13 cellular contexts compared by ENCODE assay signal in the genomic region with DNA sequence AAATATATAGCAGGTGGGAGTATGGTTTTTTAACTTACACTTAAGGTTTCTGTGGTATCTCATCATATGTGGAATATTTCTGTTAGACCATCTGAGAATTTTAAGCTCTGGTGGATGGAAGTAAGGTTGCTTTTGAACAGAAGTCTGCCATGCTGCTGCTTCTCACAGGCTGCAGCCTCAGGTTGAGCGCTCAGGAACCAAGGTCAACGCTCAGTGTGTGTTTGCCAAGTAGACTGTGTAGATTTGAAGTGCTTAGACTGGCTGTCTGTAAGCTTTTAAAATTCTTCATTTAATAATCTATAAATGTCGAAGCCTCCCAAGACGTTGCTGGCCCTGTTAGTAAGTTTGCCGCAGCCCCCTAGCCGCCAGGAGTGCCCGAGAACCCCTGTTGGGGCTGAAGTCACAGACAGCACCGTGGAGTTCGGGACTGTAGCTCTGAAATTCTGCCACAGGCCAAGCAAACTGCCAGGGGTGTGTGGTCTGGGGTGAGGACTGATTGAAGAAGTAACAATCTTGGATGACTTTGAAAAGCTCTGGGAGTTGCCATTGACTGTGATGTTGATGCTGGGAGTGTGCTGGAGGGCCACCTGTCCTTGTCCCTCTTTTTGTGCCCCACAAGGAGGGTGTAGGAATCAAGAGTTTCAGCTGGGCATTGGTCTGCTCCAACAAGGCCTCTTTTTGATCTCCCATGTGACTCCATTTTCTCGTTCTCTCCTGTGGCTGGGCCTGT. TPM values are rescaled to one million over a fixed set of nuclear protein-coding genes. Genes with fewer than 3 reads are reported as not detected.
DNase-seq lines count a peak whose midpoint lies in the region; ATAC-seq and TF ChIP-seq lines count a peak whose summit lies in the region.
"Had no signal": no experiment of that assay in that cellular context is flagged by ENCODE, and none has a peak within 500 bp of the region (broad histone marks: within the 10 kb centered on the region; RNA-seq: fewer than 3 reads in every experiment).

No MANE protein-coding gene starts in this region.

- TF ChIP-seq CTCF in activated CD8-positive, alpha-beta T cell treated with anti-CD3 and anti-CD28 coated beads for 36 hours (IDR thresholded peaks at IDR 0.05) = no peak

- peak overlapping the region; percentile 81 for H3K27ac Mint-ChIP-seq in activated CD4-positive, alpha-beta T cell treated with anti-CD3 and anti-CD28 coated beads for 36 hours
- H3K27ac Mint-ChIP-seq in CD8-positive, alpha-beta memory T cell = peak overlapping the region; percentile 78 to 96 (median 92)
- H3K27ac Mint-ChIP-seq in activated CD8-positive, alpha-beta T cell treated with anti-CD3 and anti-CD28 coated beads for 36 hours = peak overlapping the region; percentile 96

- peaks cover 96% of the 10 kb centered on the region for H3K4me1 Mint-ChIP-seq in activated CD4-positive, alpha-beta T cell treated with anti-CD3 and anti-CD28 coated beads for 36 hours
- peaks cover 86 to 98% (median 97%) of the 10 kb centered on the region in 3 donors for H3K4me1 Mint-ChIP-seq in CD8-positive, alpha-beta memory T cell
- H3K4me1 Mint-ChIP-seq in activated CD8-positive, alpha-beta T cell treated with anti-CD3 and anti-CD28 coated beads for 36 hours (ENCODE audit: low read depth) = peaks cover 92% of the 10 kb centered on the region

- no peak overlapping the region for H3K4me3 Mint-ChIP-seq in activated CD4-positive, alpha-beta T cell treated with anti-CD3 and anti-CD28 coated beads for 36 hours
- H3K4me3 Mint-ChIP-seq in CD8-positive, alpha-beta memory T cell = peak overlapping the region; percentile 40 to 86 (median 78)
- no peak overlapping the region for H3K4me3 Mint-ChIP-seq in activated CD8-positive, alpha-beta T cell treated with anti-CD3 and anti-CD28 coated beads for 36 hours

- POLR2A ChIA-PET in activated CD4-positive, alpha-beta T cell treated with anti-CD3 and anti-CD28 coated beads for 36 hours (lab: Charles Lee) = interaction anchor here (1.2 kb wide), 1 partner anchor 31 kb away, joined by 4 read pairs; no protein-coding TSS in a partner anchor
- POLR2A ChIA-PET in CD8-positive, alpha-beta memory T cell (lab: Charles Lee) = interaction anchor here (1.1 kb wide), 1 partner anchor 8 kb away, joined by 3 read pairs; no protein-coding TSS in a partner anchor
- POLR2A ChIA-PET in activated CD8-positive, alpha-beta T cell treated with anti-CD3 and anti-CD28 coated beads for 36 hours (lab: Charles Lee) = interaction anchor here (0.9 to 4.0 kb wide), 9 partner anchors 8 to 47 kb away, joined by 3 to 27 read pairs (median 8); no protein-coding TSS in a partner anchor

- intact Hi-C loops in activated CD4-positive, alpha-beta T cell treated with anti-CD3 and anti-CD28 coated beads for 36 hours (cut with DNase I, micrococcal nuclease) = no loop called here
- intact Hi-C loops in activated CD8-positive, alpha-beta T cell treated with anti-CD3 and anti-CD28 coated beads for 36 hours (cut with micrococcal nuclease) = loop anchor here (5.0 kb wide), 1 partner anchor 59 kb away; no protein-coding TSS in a partner anchor

- no peak overlapping the region for H3K27ac ChIP-seq in CD8-positive, alpha-beta memory T cell (ENCODE audit: low read depth, low read length)
- H3K27ac ChIP-seq: brain microvascular endothelial cell had no signal

- H3K4me1 ChIP-seq in CD8-positive, alpha-beta memory T cell (ENCODE audit: insufficient read depth, low read length) = peaks cover 99% of the 10 kb centered on the region

- no peak overlapping the region for H3K4me3 ChIP-seq in CD8-positive, alpha-beta memory T cell (ENCODE audit: low read length)

- no peaks in the 10 kb centered on the region for H3K27me3 Mint-ChIP-seq in activated CD4-positive, alpha-beta T cell treated with anti-CD3 and anti-CD28 coated beads for 36 hours
- peaks cover 0 to 2% of the 10 kb centered on the region in 2 donors for H3K27me3 Mint-ChIP-seq in CD8-positive, alpha-beta memory T cell
- H3K27me3 Mint-ChIP-seq in activated CD8-positive, alpha-beta T cell treated with anti-CD3 and anti-CD28 coated beads for 36 hours = no peaks in the 10 kb centered on the region

- ATAC-seq in activated CD4-positive, alpha-beta T cell treated with anti-CD3 and anti-CD28 coated beads for 36 hours = no peak
- no peak for ATAC-seq in activated CD8-positive, alpha-beta T cell treated with anti-CD3 and anti-CD28 coated beads for 36 hours
- ATAC-seq in HG02885 (IDR thresholded peaks at IDR 0.05; ENCODE audit: poor library complexity, unreplicated experiment) = no peak
- ATAC-seq: left colon, Panc1 had no signal

- no peaks in the 10 kb centered on the region for H3K27me3 ChIP-seq in CD8-positive, alpha-beta memory T cell (ENCODE audit: insufficient read depth, low read length, poor library complexity, severe bottlenecking)
- H3K27me3 ChIP-seq: brain microvascular endothelial cell had no signal

- DNase-seq in activated CD4-positive, alpha-beta T cell treated with anti-CD3 and anti-CD28 coated beads for 36 hours = no peak
- DNase-seq in activated CD4-positive, alpha-beta T cell treated with anti-CD3 and anti-CD28 coated beads, Interleukin-2, amount 50 U/mL, for 48 hours = no peak
- DNase-seq in CD8-positive, alpha-beta memory T cell = no peak
- peak; percentile 1 for DNase-seq in activated CD8-positive, alpha-beta T cell treated with anti-CD3 and anti-CD28 coated beads for 36 hours
- DNase-seq in myocyte (ENCODE audit: low read depth) (peak; percentile 52), NCI-H446 treated with DMSO at 0.1 percent for 48 hours (lab: John Stamatoyannopoulos, UW) (no peak), NCI-H446 (lab: John Stamatoyannopoulos, UW) (no peak)
- DNase-seq: activated CD4-positive, CD25-positive, alpha-beta regulatory T cell; brain microvascular endothelial cell; NCI-H187 treated with DMSO at 0.1 percent for 48 hours had no signal

- no peaks in the 10 kb centered on the region for H3K9me3 Mint-ChIP-seq in activated CD4-positive, alpha-beta T cell treated with anti-CD3 and anti-CD28 coated beads for 36 hours (ENCODE audit: low read depth)
- H3K9me3 Mint-ChIP-seq in CD8-positive, alpha-beta memory T cell = no peaks in the 10 kb centered on the region
- H3K9me3 Mint-ChIP-seq in activated CD8-positive, alpha-beta T cell treated with anti-CD3 and anti-CD28 coated beads for 36 hours = peaks cover 1% of the 10 kb centered on the region

- peaks cover 4% of the 10 kb centered on the region for H3K36me3 Mint-ChIP-seq in activated CD4-positive, alpha-beta T cell treated with anti-CD3 and anti-CD28 coated beads for 36 hours (ENCODE audit: low read depth)
- peaks cover 0 to 9% (median 6%) of the 10 kb centered on the region in 3 donors for H3K36me3 Mint-ChIP-seq in CD8-positive, alpha-beta memory T cell
- peaks cover 14% of the 10 kb centered on the region for H3K36me3 Mint-ChIP-seq in activated CD8-positive, alpha-beta T cell treated with anti-CD3 and anti-CD28 coated beads for 36 hours (ENCODE audit: low read depth)

- H3K9me3 ChIP-seq in CD8-positive, alpha-beta memory T cell (ENCODE audit: low read length) = no peaks in the 10 kb centered on the region

- H3K36me3 ChIP-seq in CD8-positive, alpha-beta memory T cell (ENCODE audit: insufficient read depth, low read length) = no peaks in the 10 kb centered on the region
- H3K36me3 ChIP-seq: brain microvascular endothelial cell had no signal

- CTCF ChIA-PET in activated CD4-positive, alpha-beta T cell treated with anti-CD3 and anti-CD28 coated beads for 36 hours (lab: Charles Lee) = interaction anchor here (0.7 to 1.9 kb wide), 9 partner anchors 8 to 262 kb away, joined by 3 to 12 read pairs (median 5); no protein-coding TSS in a partner anchor
- CTCF ChIA-PET in CD8-positive, alpha-beta memory T cell (lab: Charles Lee) = interaction anchor here (0.6 to 1.6 kb wide), 7 partner anchors 9 to 25 kb away, joined by 3 to 6 read pairs (median 4); no protein-coding TSS in a partner anchor
- CTCF ChIA-PET in activated CD8-positive, alpha-beta T cell treated with anti-CD3 and anti-CD28 coated beads for 36 hours (lab: Charles Lee) = interaction anchor here (0.9 to 2.8 kb wide), 9 partner anchors 8 to 97 kb away, joined by 3 to 30 read pairs (median 5); no protein-coding TSS in a partner anchor

RNA-seq across cellular contexts. Expression of a gene that starts 26.9 kb away (rescaled TPM):
- 10 to 100 TPM; 29.1 to 33.0 TPM for total RNA-seq in activated CD4-positive, alpha-beta T cell treated with anti-CD3 and anti-CD28 coated beads for 36 hours
- total RNA-seq in CD8-positive, alpha-beta memory T cell = 10 to 100 TPM; 41.0 to 46.9 TPM
- polyA plus RNA-seq in CD8-positive, alpha-beta memory T cell = 61.4 TPM
- 10 to 100 TPM; 46.7 to 46.9 TPM for total RNA-seq in activated CD8-positive, alpha-beta T cell treated with anti-CD3 and anti-CD28 coated beads for 36 hours
- 21.7 and 22.0 TPM in 2 replicates for total RNA-seq in myocyte
- polyA plus RNA-seq in myocyte (2012) = 15.7 TPM

Comparison
In these comparisons a context has a peak if more than half of its experiments do, and no peak if none do; other contexts are left out.
1. DNase-seq: peak in activated CD8-positive, alpha-beta T cell treated with anti-CD3 and anti-CD28 coated beads for 36 hours (single experiment) and myocyte (single experiment); none in activated CD4-positive, alpha-beta T cell treated with anti-CD3 and anti-CD28 coated beads for 36 hours (single experiment), activated CD4-positive, alpha-beta T cell treated with anti-CD3 and anti-CD28 coated beads, Interleukin-2, amount 50 U/mL, for 48 hours (0 of 2), CD8-positive, alpha-beta memory T cell (0 of 5), NCI-H446 treated with DMSO at 0.1 percent for 48 hours (single experiment) and NCI-H446 (0 of 2).
2. H3K4me3 Mint-ChIP-seq: peak in CD8-positive, alpha-beta memory T cell (7 of 7); none in activated CD4-positive, alpha-beta T cell treated with anti-CD3 and anti-CD28 coated beads for 36 hours (single experiment) and activated CD8-positive, alpha-beta T cell treated with anti-CD3 and anti-CD28 coated beads for 36 hours (single experiment).
3. Peak in every context shown above with its lines, with median percentiles within 50 percentile points of each other: H3K27ac Mint-ChIP-seq.